Comparison of ENCODE assay signal across 9 cellular contexts in the genomic region with DNA sequence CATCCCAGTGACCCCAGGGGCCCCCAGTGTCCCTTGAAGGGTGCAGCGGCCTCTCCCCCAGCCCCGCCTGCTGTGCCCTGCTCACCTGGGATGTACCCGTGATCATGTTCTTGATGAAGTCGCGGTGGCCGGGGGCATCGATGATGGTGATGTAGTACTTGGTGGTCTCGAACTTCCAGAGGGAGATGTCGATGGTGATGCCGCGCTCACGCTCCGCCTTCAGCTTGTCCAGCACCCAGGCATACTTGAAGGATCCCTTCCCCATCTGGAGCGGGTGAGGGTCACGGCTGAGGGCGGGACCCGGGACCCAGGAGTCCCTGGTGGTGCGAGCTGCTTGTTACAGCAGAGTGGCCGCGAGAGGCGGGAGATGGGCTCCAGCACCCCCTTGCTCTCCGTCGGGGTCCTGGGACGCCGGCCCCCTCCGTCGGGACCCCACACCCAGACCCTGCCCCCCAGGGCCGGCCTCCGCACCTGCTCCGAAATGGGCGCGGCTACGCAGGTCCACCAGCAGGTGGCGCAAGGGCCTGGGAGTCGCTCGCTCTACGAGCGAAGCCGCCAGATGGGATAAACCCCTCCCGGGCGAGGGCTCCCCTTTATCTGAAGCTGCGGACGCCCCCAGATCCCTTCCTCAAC. TPM values are rescaled to one million over a fixed set of nuclear protein-coding genes. Genes with fewer than 3 reads are reported as not detected.
DNase-seq lines count a peak whose midpoint lies in the region; ATAC-seq and TF ChIP-seq lines count a peak whose summit lies in the region.
"Had no signal": no experiment of that assay in that cellular context is flagged by ENCODE, and none has a peak within 500 bp of the region (broad histone marks: within the 10 kb centered on the region; RNA-seq: fewer than 3 reads in every experiment).

No MANE protein-coding gene starts in this region.

- H3K79me2 ChIP-seq in OCI-LY7 (ENCODE audit: insufficient read depth, low read depth, low read length): no peaks in the 10 kb centered on the region
- H3K79me2 ChIP-seq in neural progenitor cell (ENCODE audit: low read depth): no peaks in the 10 kb centered on the region

- H3K27ac ChIP-seq in OCI-LY7 (ENCODE audit: low read depth, low read length, poor library complexity, severe bottlenecking) (no peak overlapping the region), neural progenitor cell (no peak overlapping the region), subcutaneous abdominal adipose tissue (ENCODE audit: low read depth, low read length) (no peak overlapping the region)
- H3K27ac ChIP-seq: skin epidermis had no signal

- H3K36me3 ChIP-seq in OCI-LY7 (ENCODE audit: insufficient read depth, low read length) (no peaks in the 10 kb centered on the region), neural progenitor cell (no peaks in the 10 kb centered on the region), subcutaneous abdominal adipose tissue (ENCODE audit: control insufficient read depth in 5 of 5, insufficient read depth in 5 of 5, low read length in 5 of 5) (no peaks in the 10 kb centered on the region)

- intact Hi-C loops in OCI-LY7 (cut with micrococcal nuclease; ENCODE audit: unreplicated experiment): loop anchor here (1.0 to 2.0 kb wide), 2 partner anchors 25 to 82 kb away; partner anchors contain the start of gene PPDPF

- peaks cover 2% of the 10 kb centered on the region for H3F3A ChIP-seq in neural progenitor cell (ENCODE audit: low read depth)

- H3K4me1 Mint-ChIP-seq in neural progenitor cell: peaks cover 8% of the 10 kb centered on the region

- no peak overlapping the region for H3K4me3 ChIP-seq in OCI-LY7 (ENCODE audit: low read depth, low read length, poor library complexity, severe bottlenecking)
- no peak overlapping the region for H3K4me3 ChIP-seq in neural progenitor cell
- peak overlapping the region; percentile 57 to 64 (median 62) for H3K4me3 ChIP-seq in subcutaneous abdominal adipose tissue (ENCODE audit: low read depth in 1 of 5, low read length in 5 of 5)

- BruUV-seq in OCI-LY7 (replicated peaks; lab: Mats Ljungman, UMichigan): no TSS peak

- peaks cover 3% of the 10 kb centered on the region for H3K36me3 Mint-ChIP-seq in neural progenitor cell

- CTCF ChIA-PET in OCI-LY7 (lab: Charles Lee; ENCODE audit: unreplicated experiment): interaction anchor here (0.6 to 1.1 kb wide), 2 partner anchors 74 to 128 kb away, joined by 6 to 16 read pairs; no protein-coding TSS in a partner anchor

- no peak overlapping the region for H2AFZ ChIP-seq in OCI-LY7 (ENCODE audit: low read length)
- H2AFZ ChIP-seq in neural progenitor cell (replicated peaks): no peak overlapping the region

- H3K4me1 ChIP-seq in OCI-LY7 (ENCODE audit: insufficient read depth, low read length, poor library complexity, severe bottlenecking) (no peaks in the 10 kb centered on the region), neural progenitor cell (no peaks in the 10 kb centered on the region), subcutaneous abdominal adipose tissue (ENCODE audit: control insufficient read depth in 5 of 5, insufficient read depth in 5 of 5, low read length in 5 of 5) (peaks cover 0 to 16% (median 13%) of the 10 kb centered on the region in 5 donors)

- DNase-seq in NCI-H146 (lab: John Stamatoyannopoulos, UW) (peak; percentile 37), NCI-H146 treated with DMSO at 0.1 percent for 48 hours (lab: John Stamatoyannopoulos, UW; ENCODE audit: unreplicated experiment) (no peak), OCI-LY7 (ENCODE audit: low spot score) (peak; percentile 73), activated T-helper 1 cell treated with Interleukin-2 at 50 U/mL for 16 hours (ENCODE audit: low read depth) (peak; percentile 66), fibroblast of gingiva (ENCODE audit: low read depth) (peak; percentile 16), neural progenitor cell (ENCODE audit: low spot score) (peak; percentile 88)

- H3K9me3 ChIP-seq in OCI-LY7 (ENCODE audit: low read length) (no peaks in the 10 kb centered on the region), neural progenitor cell (ENCODE audit: low read depth) (no peaks in the 10 kb centered on the region), subcutaneous abdominal adipose tissue (ENCODE audit: control insufficient read depth in 5 of 5, low read length in 5 of 5) (peaks cover 0 to 6% (median 0%) of the 10 kb centered on the region in 5 donors)

- H3K4me3 Mint-ChIP-seq in neural progenitor cell: peak overlapping the region; percentile 50

- no peaks in the 10 kb centered on the region for H4K20me1 ChIP-seq in OCI-LY7 (ENCODE audit: insufficient read depth, low read length)
- H4K20me1 ChIP-seq in neural progenitor cell (ENCODE audit: low read depth): peaks cover 20% of the 10 kb centered on the region

- ATAC-seq in HG03159 (IDR thresholded peaks at IDR 0.05; ENCODE audit: unreplicated experiment): no peak

- H3K9me3 Mint-ChIP-seq in neural progenitor cell: peaks cover 7% of the 10 kb centered on the region

- H3K9ac ChIP-seq in neural progenitor cell: no peak overlapping the region
- no peak overlapping the region for H3K9ac ChIP-seq in subcutaneous abdominal adipose tissue (ENCODE audit: low read length in 5 of 5)

- TF ChIP-seq CTCF in OCI-LY7 (conservative IDR thresholded peaks at IDR 0.05; ENCODE audit: low read length): peak; percentile 92
- TF ChIP-seq CTCF in neural progenitor cell (IDR thresholded peaks at IDR 0.05): peak; percentile 95

- H3K27me3 Mint-ChIP-seq in neural progenitor cell (ENCODE audit: insufficient read depth, low read depth): peaks cover 29% of the 10 kb centered on the region

- H3K27me3 ChIP-seq in neural progenitor cell (peaks cover 65% of the 10 kb centered on the region), subcutaneous abdominal adipose tissue (ENCODE audit: control insufficient read depth in 5 of 5, insufficient read depth in 4 of 5, low read length in 5 of 5) (peaks cover 18 to 58% (median 46%) of the 10 kb centered on the region in 5 donors)

- H3K9me2 ChIP-seq in OCI-LY7 (ENCODE audit: insufficient read depth, low read length): no peaks in the 10 kb centered on the region

- POLR2A ChIA-PET in OCI-LY7 (lab: Charles Lee): interaction anchor here (0.6 kb wide), 1 partner anchor 24 kb away, joined by 4 read pairs; no protein-coding TSS in a partner anchor

- H3K4me2 ChIP-seq in OCI-LY7 (ENCODE audit: low read length) (no peak overlapping the region), neural progenitor cell (no peak overlapping the region)

- H3K27ac Mint-ChIP-seq in neural progenitor cell: no peak overlapping the region

RNA-seq across cellular contexts. Expression of gene EEF1A2, which starts 3.0 kb away (rescaled TPM):
- total RNA-seq in OCI-LY7 (2014; rRNA removed; shearing (Covaris generic)): 0.22 and 0.36 TPM in 2 replicates
- total RNA-seq in OCI-LY7 (2022) (0.92 TPM in 1 of 2 replicates, not detected in the other), neural progenitor cell (ENCODE audit: low replicate concordance) (0.54 and 1.5 TPM in 2 replicates)

RNA-seq across cellular contexts. Expression of gene KCNQ2, which starts 23.4 kb away (rescaled TPM):
- total RNA-seq in OCI-LY7 (2014; rRNA removed; shearing (Covaris generic)): not detected in 2 replicates
- total RNA-seq in OCI-LY7 (2022) (not detected in 2 replicates), neural progenitor cell (ENCODE audit: low replicate concordance) (39.5 and 106 TPM in 2 replicates)

RNA-seq across cellular contexts. Expression of gene PPDPF, which starts 24.7 kb away (rescaled TPM):
- 16.5 and 34.9 TPM in 2 replicates for total RNA-seq in OCI-LY7 (2014; rRNA removed; shearing (Covaris generic))
- 117 and 126 TPM in 2 replicates for total RNA-seq in OCI-LY7 (2022)
- total RNA-seq in neural progenitor cell (ENCODE audit: low replicate concordance): 4.1 and 82.2 TPM in 2 replicates

RNA-seq across cellular contexts. Expression of gene PTK6, which starts 41.3 kb away (rescaled TPM):
- total RNA-seq in OCI-LY7 (2014; rRNA removed; shearing (Covaris generic)): 0.05 and 0.13 TPM in 2 replicates
- total RNA-seq in OCI-LY7 (2022) (1.8 and 2.0 TPM in 2 replicates), neural progenitor cell (ENCODE audit: low replicate concordance) (not detected in 2 replicates)

RNA-seq across cellular contexts. Expression of gene SRMS, which starts 51.7 kb away (rescaled TPM):
- not detected in 2 replicates for total RNA-seq in OCI-LY7 (2014; rRNA removed; shearing (Covaris generic))
- total RNA-seq in OCI-LY7 (2022) (0.42 TPM in 1 of 2 replicates, not detected in the other), neural progenitor cell (ENCODE audit: low replicate concordance) (not detected in 2 replicates)

Comparison
In these comparisons a context has a peak if more than half of its experiments do, and no peak if none do; other contexts are left out.
1. H3K4me3 ChIP-seq: peak in subcutaneous abdominal adipose tissue (5 of 5); none in OCI-LY7 (single experiment) and neural progenitor cell (single experiment).
2. RNA of gene KCNQ2, which starts 23.4 kb away (total RNA-seq): 39.5 to 106 TPM in neural progenitor cell; not detected in OCI-LY7; every median in the first group is over 10 times any median in the second.